ENCODE assay signal across 8 cellular contexts in the genomic region with DNA sequence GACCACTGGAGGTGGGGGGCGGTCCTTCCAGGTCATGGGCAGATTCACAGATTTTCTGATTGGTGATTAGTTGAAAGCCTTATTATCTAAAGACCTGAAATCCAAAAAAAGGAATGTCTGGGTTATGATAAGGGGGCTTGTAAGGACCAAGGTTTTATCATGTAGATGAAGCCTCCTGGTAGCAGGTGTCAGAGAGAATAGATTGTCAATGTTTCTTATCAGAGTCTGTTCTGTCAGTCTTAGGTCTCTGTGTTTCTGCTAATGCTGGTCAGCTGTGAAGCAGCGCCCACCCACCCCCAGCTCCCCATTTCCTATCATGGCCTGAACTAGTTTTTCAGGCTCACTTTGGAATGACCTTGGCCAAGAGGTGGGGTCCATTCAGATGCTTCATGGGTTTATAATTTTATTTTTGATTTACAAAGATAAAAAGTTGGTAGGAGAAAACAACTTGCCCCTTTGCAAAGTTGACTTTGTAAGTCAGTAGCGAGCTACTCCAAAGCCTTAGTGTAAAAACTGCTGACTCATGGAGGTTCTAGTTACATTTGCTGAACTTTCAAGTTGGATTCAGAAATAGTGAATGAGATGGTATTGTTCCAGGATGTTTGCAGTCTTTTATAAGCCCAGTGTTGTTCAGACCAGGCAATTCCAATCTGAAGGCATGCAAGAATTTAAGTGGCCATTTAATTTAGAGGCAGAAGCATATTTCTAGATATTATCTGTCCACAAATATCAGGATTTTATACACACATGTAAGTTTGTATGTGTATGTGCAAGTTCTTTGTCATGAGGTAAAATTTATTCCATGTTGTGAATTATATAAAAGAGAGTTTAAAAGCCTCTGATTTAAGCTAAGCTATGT. TPM values are rescaled to one million over a fixed set of nuclear protein-coding genes. Genes with fewer than 3 reads are reported as not detected.
DNase-seq lines count a peak whose midpoint lies in the region; ATAC-seq and TF ChIP-seq lines count a peak whose summit lies in the region.

No MANE protein-coding gene starts in this region.

- POLR2A ChIA-PET in naive thymus-derived CD8-positive, alpha-beta T cell (lab: Charles Lee), result interaction anchor here (1.3 to 7.8 kb wide), 2 partner anchors 16 to 21 kb away, joined by 3 to 62 read pairs; partner anchors contain the start of gene TES

- H3K9me3 ChIP-seq in CD4-positive, CD25-positive, alpha-beta regulatory T cell (ENCODE audit: control insufficient read depth in 2 of 2, low read length in 2 of 2), result no peaks in the 10 kb centered on the region

- intact Hi-C loops in CD14-positive monocyte (cut with micrococcal nuclease), result loop anchor here in 1 of 2 donors (10.0 kb wide), 1 partner anchor 97 kb away; no protein-coding TSS in a partner anchor

- H3K27ac Mint-ChIP-seq in CD4-positive, CD25-positive, alpha-beta regulatory T cell, result peak overlapping the region; percentile 23 to 76 (median 76)
- H3K27ac Mint-ChIP-seq in chondrocyte (ENCODE audit: unreplicated experiment) (peak overlapping the region; percentile 95), CD14-positive monocyte (peak overlapping the region in 3 of 7 donors; percentile 0 to 43 (median 16))
- H3K27ac Mint-ChIP-seq in naive thymus-derived CD8-positive, alpha-beta T cell, result peak overlapping the region in 9 of 10 donors; percentile 24 to 84 (median 63)

- H3K4me1 Mint-ChIP-seq in CD4-positive, CD25-positive, alpha-beta regulatory T cell, result peaks cover 49 to 87% (median 66%) of the 10 kb centered on the region in 4 donors
- H3K4me1 Mint-ChIP-seq in chondrocyte (ENCODE audit: low read depth) (peaks cover 90% of the 10 kb centered on the region), CD14-positive monocyte (peaks cover 62% of the 10 kb centered on the region)
- H3K4me1 Mint-ChIP-seq in naive thymus-derived CD8-positive, alpha-beta T cell, result peaks cover 24 to 89% (median 75%) of the 10 kb centered on the region in 4 donors

- H3K36me3 ChIP-seq in CD4-positive, CD25-positive, alpha-beta regulatory T cell (ENCODE audit: control insufficient read depth, insufficient read depth, low read length), result peaks cover 2% of the 10 kb centered on the region

- H3K4me1 ChIP-seq in CD4-positive, CD25-positive, alpha-beta regulatory T cell (ENCODE audit: control insufficient read depth, insufficient read depth, low read length, poor library complexity, severe bottlenecking), result peaks cover 70% of the 10 kb centered on the region

- H3K4me3 Mint-ChIP-seq in CD4-positive, CD25-positive, alpha-beta regulatory T cell, result peak overlapping the region in 3 of 4 donors; percentile 4 to 66 (median 25)
- H3K4me3 Mint-ChIP-seq in chondrocyte (ENCODE audit: unreplicated experiment) (no peak overlapping the region), CD14-positive monocyte (no peak overlapping the region)
- peak overlapping the region in 8 of 10 donors; percentile 4 to 56 (median 26) for H3K4me3 Mint-ChIP-seq in naive thymus-derived CD8-positive, alpha-beta T cell

- no peaks in the 10 kb centered on the region for H3K9me3 Mint-ChIP-seq in CD4-positive, CD25-positive, alpha-beta regulatory T cell
- no peaks in the 10 kb centered on the region for H3K9me3 Mint-ChIP-seq in chondrocyte (ENCODE audit: low read depth)
- no peaks in the 10 kb centered on the region for H3K9me3 Mint-ChIP-seq in naive thymus-derived CD8-positive, alpha-beta T cell
- no peaks in the 10 kb centered on the region for H3K9me3 Mint-ChIP-seq in CD14-positive monocyte

- ATAC-seq in CD4-positive, CD25-positive, alpha-beta regulatory T cell (ENCODE audit: low read depth in 2 of 2), result no peak
- no peak for ATAC-seq in naive thymus-derived CD8-positive, alpha-beta T cell
- ATAC-seq in GM21367 (IDR thresholded peaks at IDR 0.05; ENCODE audit: unreplicated experiment), result no peak

- TF ChIP-seq CTCF in LNCaP clone FGC (IDR thresholded peaks at IDR 0.05; ENCODE audit: control insufficient read depth, extremely low read depth, insufficient read depth) (no peak), chondrocyte (IDR thresholded peaks at IDR 0.05) (no peak), CD14-positive monocyte (IDR thresholded peaks at IDR 0.05) (no peak)

- no peaks in the 10 kb centered on the region for H3K27me3 ChIP-seq in CD4-positive, CD25-positive, alpha-beta regulatory T cell (ENCODE audit: control insufficient read depth, insufficient read depth, low read length)

- peak overlapping the region; percentile 51 for H3K27ac ChIP-seq in CD4-positive, CD25-positive, alpha-beta regulatory T cell (ENCODE audit: insufficient read depth, low read length, poor library complexity, severe bottlenecking)

- H3K4me3 ChIP-seq in CD4-positive, CD25-positive, alpha-beta regulatory T cell (ENCODE audit: low read depth, low read length), result no peak overlapping the region
- no peak overlapping the region for H3K4me3 ChIP-seq in LNCaP clone FGC (ENCODE audit: low read depth, low read length)

- no peaks in the 10 kb centered on the region for H3K36me3 Mint-ChIP-seq in CD4-positive, CD25-positive, alpha-beta regulatory T cell
- no peaks in the 10 kb centered on the region for H3K36me3 Mint-ChIP-seq in chondrocyte (ENCODE audit: low read depth)
- H3K36me3 Mint-ChIP-seq in naive thymus-derived CD8-positive, alpha-beta T cell, result peaks cover 0 to 11% (median 3%) of the 10 kb centered on the region in 3 donors
- peaks cover 4 to 14% of the 10 kb centered on the region in 2 donors for H3K36me3 Mint-ChIP-seq in CD14-positive monocyte

- no peaks in the 10 kb centered on the region for H3K27me3 Mint-ChIP-seq in CD4-positive, CD25-positive, alpha-beta regulatory T cell
- H3K27me3 Mint-ChIP-seq in chondrocyte (ENCODE audit: low read depth) (no peaks in the 10 kb centered on the region), CD14-positive monocyte (ENCODE audit: low read depth in 3 of 3) (no peaks in the 10 kb centered on the region)
- H3K27me3 Mint-ChIP-seq in naive thymus-derived CD8-positive, alpha-beta T cell, result no peaks in the 10 kb centered on the region

- peak in 1 of 3 donors; percentile 28 for DNase-seq in CD4-positive, CD25-positive, alpha-beta regulatory T cell
- DNase-seq in LNCaP clone FGC (ENCODE audit: low read depth) (peak; percentile 98), chondrocyte (ENCODE audit: low spot score) (no peak), CD14-positive monocyte (ENCODE audit: low spot score) (no peak), hippocampal formation (lab: John Stamatoyannopoulos, UW) (no peak)
- no peak for DNase-seq in naive thymus-derived CD8-positive, alpha-beta T cell
- no peak for DNase-seq in stimulated activated naive CD4-positive, alpha-beta T cell (lab: John Stamatoyannopoulos, UW)

RNA-seq across cellular contexts. Expression of gene TES, which starts 21.4 kb away (rescaled TPM):
- 91.6 TPM for total RNA-seq in CD4-positive, CD25-positive, alpha-beta regulatory T cell
- polyA plus RNA-seq in CD4-positive, CD25-positive, alpha-beta regulatory T cell, result 100 to 1,000 TPM; 144 to 198 (median 191) TPM
- 157 to 261 TPM (median 247 TPM) in 3 replicates for total RNA-seq in chondrocyte
- total RNA-seq in naive thymus-derived CD8-positive, alpha-beta T cell, result 100 to 1,000 TPM; 119 to 122 TPM
- polyA plus RNA-seq in naive thymus-derived CD8-positive, alpha-beta T cell, result 100 to 1,000 TPM; 177 to 185 (median 181) TPM
- 100 to 1,000 TPM in 1 of 2 donors, 10 to 100 TPM in 1; 89.0 to 104 TPM for polyA plus RNA-seq in CD14-positive monocyte

Comparison
In these comparisons a context has a peak if more than half of its experiments do, and no peak if none do; other contexts are left out.
1. H3K4me3 Mint-ChIP-seq: peak in CD4-positive, CD25-positive, alpha-beta regulatory T cell (3 of 4) and naive thymus-derived CD8-positive, alpha-beta T cell (8 of 10); none in chondrocyte (single experiment) and CD14-positive monocyte (0 of 2).